Comparison of ENCODE assay signal across 8 cellular contexts in the genomic region with DNA sequence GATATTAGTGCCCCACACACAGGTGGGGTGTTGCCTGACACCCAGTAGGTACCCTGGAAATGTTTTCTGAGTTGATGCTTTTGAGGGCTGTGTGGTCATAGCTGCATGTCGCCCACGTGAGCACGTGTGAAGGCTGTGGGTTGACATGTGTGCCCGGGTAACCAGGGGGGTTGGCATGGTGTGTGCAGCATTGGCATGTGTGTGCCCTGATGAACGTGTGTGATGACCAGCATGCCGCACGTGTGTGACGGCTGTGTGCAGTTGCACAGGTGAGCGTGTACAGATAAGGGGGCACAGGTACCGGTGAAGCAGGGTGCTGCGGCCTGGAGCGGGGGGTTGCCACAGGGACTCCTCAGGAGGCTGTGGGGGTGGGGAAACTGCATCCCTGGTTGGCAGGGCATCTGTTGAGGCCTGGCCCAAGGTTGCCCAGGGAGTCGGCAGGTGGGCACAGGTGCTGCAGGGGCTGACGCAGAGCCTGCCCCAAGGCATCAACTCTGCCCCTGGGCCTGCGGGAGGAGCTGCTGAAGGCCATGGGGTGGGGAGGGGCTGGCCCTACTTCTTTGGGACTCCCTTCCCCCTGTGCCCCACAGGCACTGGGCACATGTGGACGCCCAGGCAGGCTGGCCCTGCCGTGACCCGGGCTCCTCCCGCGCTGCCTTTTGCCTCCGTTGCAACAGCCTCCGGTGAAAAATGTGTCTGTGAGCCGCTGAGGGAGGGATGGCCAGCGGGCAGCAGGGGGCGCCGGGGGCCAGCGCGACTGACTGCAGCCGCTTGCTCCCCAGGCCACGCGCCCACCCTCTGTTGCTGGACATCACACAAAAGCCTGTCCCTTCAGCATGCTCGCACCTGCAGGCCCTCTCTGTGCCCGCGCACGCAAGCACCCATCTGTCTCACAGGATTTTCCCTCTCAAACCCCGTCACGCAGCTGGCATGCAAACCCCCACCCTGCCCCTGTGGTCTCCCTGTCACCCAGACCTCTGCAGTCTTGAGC. TPM values are rescaled to one million over a fixed set of nuclear protein-coding genes. Genes with fewer than 3 reads are reported as not detected.
A peak's percentile ranks its signal among the peaks of the same experiment; 100 is the strongest.
DNase-seq lines count a peak whose midpoint lies in the region; ATAC-seq lines count a peak whose summit lies in the region.

No MANE protein-coding gene starts in this region.

- DNase-seq in D341Med (ENCODE audit: low spot score), result peak; percentile 62
- peak; percentile 37 for DNase-seq in HK-2 (ENCODE audit: unreplicated experiment)
- DNase-seq in activated naive CD8-positive, alpha-beta T cell treated with anti-CD3 and anti-CD28 coated beads, Interleukin-2, amount 10 ng/mL, durations not matched to agents 7 days and 5 days, result peak; percentile 51
- DNase-seq in memory B cell (ENCODE audit: low spot score in 2 of 2), result no peak
- DNase-seq in DMS153 (lab: John Stamatoyannopoulos, UW), result no peak
- no peak for DNase-seq in stimulated activated naive CD4-positive, alpha-beta T cell treated with Interleukin-2 at 50 U/mL for 16 hours (lab: John Stamatoyannopoulos, UW)

- no peak overlapping the region for H3K4me3 Mint-ChIP-seq in activated naive CD8-positive, alpha-beta T cell treated with anti-CD3 and anti-CD28 coated beads, Interleukin-2, amount 10 ng/mL, durations not matched to agents 7 days and 5 days
- peak overlapping the region; percentile 80 for H3K4me3 Mint-ChIP-seq in memory B cell

- no peaks in the 10 kb centered on the region for H3K9me3 Mint-ChIP-seq in activated naive CD8-positive, alpha-beta T cell treated with anti-CD3 and anti-CD28 coated beads, Interleukin-2, amount 10 ng/mL, durations not matched to agents 7 days and 5 days
- no peaks in the 10 kb centered on the region for H3K9me3 Mint-ChIP-seq in memory B cell

- peaks cover 77% of the 10 kb centered on the region for H3K27me3 Mint-ChIP-seq in activated naive CD8-positive, alpha-beta T cell treated with anti-CD3 and anti-CD28 coated beads, Interleukin-2, amount 10 ng/mL, durations not matched to agents 7 days and 5 days
- peaks cover 46% of the 10 kb centered on the region for H3K27me3 Mint-ChIP-seq in memory B cell

- peaks cover 14% of the 10 kb centered on the region for H3K4me1 Mint-ChIP-seq in activated naive CD8-positive, alpha-beta T cell treated with anti-CD3 and anti-CD28 coated beads, Interleukin-2, amount 10 ng/mL, durations not matched to agents 7 days and 5 days
- H3K4me1 Mint-ChIP-seq in memory B cell, result peaks cover 14% of the 10 kb centered on the region

- POLR2A ChIA-PET in activated naive CD8-positive, alpha-beta T cell treated with anti-CD3 and anti-CD28 coated beads, Interleukin-2, amount 10 ng/mL, durations not matched to agents 7 days and 5 days (lab: Charles Lee), result no interaction called here

- no peak overlapping the region for H3K27ac Mint-ChIP-seq in activated naive CD8-positive, alpha-beta T cell treated with anti-CD3 and anti-CD28 coated beads, Interleukin-2, amount 10 ng/mL, durations not matched to agents 7 days and 5 days
- H3K27ac Mint-ChIP-seq in memory B cell, result no peak overlapping the region

- H3K36me3 Mint-ChIP-seq in activated naive CD8-positive, alpha-beta T cell treated with anti-CD3 and anti-CD28 coated beads, Interleukin-2, amount 10 ng/mL, durations not matched to agents 7 days and 5 days, result no peaks in the 10 kb centered on the region
- H3K36me3 Mint-ChIP-seq in memory B cell, result no peaks in the 10 kb centered on the region

- ATAC-seq in activated naive CD8-positive, alpha-beta T cell treated with anti-CD3 and anti-CD28 coated beads, Interleukin-2, amount 10 ng/mL, durations not matched to agents 7 days and 5 days (ENCODE audit: low read depth), result no peak
- ATAC-seq in memory B cell (ENCODE audit: low read depth) (no peak), HG03135 (IDR thresholded peaks at IDR 0.05; ENCODE audit: unreplicated experiment) (no peak), HG03571 (IDR thresholded peaks at IDR 0.05; ENCODE audit: unreplicated experiment) (no peak)

RNA-seq across cellular contexts. Expression of a gene that starts 2.2 kb away (rescaled TPM):
- not detected for total RNA-seq in activated naive CD8-positive, alpha-beta T cell treated with anti-CD3 and anti-CD28 coated beads, Interleukin-2, amount 10 ng/mL, durations not matched to agents 7 days and 5 days

Comparison
In these comparisons a context has a peak if more than half of its experiments do, and no peak if none do; other contexts are left out.
1. DNase-seq: peak in D341Med (single experiment), HK-2 (single experiment) and activated naive CD8-positive, alpha-beta T cell treated with anti-CD3 and anti-CD28 coated beads, Interleukin-2, amount 10 ng/mL, durations not matched to agents 7 days and 5 days (single experiment); none in memory B cell (0 of 2), DMS153 (single experiment) and stimulated activated naive CD4-positive, alpha-beta T cell treated with Interleukin-2 at 50 U/mL for 16 hours (single experiment).